In genomic region chr2:98138978-98139377, GRCh38 we compare ENCODE assay signal across 15 cellular contexts. TPM values are rescaled to one million over a fixed set of nuclear protein-coding genes. Genes with fewer than 3 reads are reported as not detected.
"Had no signal": no experiment of that assay in that cellular context is flagged by ENCODE, and none has a peak within 500 bp of the region (broad histone marks: within the 10 kb centered on the region; RNA-seq: fewer than 3 reads in every experiment).

No MANE protein-coding gene starts in this region.

RNA-seq across cellular contexts. Expression of gene VWA3B, which starts 52.0 kb away (rescaled TPM):
- total RNA-seq: activated B cell treated with CpG ODN at 0.5 μM for 24 hours; activated CD4-positive, alpha-beta memory T cell treated with anti-CD3 and anti-CD28 coated beads for 36 hours; activated CD4-positive, alpha-beta memory T cell treated with anti-CD3 and anti-CD28 coated beads, Interleukin-2, amount 10 ng/mL, durations not matched to agents 7 days and 5 days; activated CD4-positive, alpha-beta T cell treated with anti-CD3 and anti-CD28 coated beads for 36 hours; activated CD4-positive, alpha-beta T cell treated with anti-CD3 and anti-CD28 coated beads, Interleukin-2, amount 10 ng/mL, durations not matched to agents 24 days and 14 days; activated CD4-positive, alpha-beta T cell treated with anti-CD3 and anti-CD28 coated beads, Interleukin-2, amount 10 ng/mL, durations not matched to agents 7 days and 5 days; activated CD8-positive, alpha-beta memory T cell treated with anti-CD3 and anti-CD28 coated beads for 36 hours; activated CD8-positive, alpha-beta memory T cell treated with anti-CD3 and anti-CD28 coated beads, Interleukin-2, amount 10 ng/mL, durations not matched to agents 7 days and 5 days; activated CD8-positive, alpha-beta T cell treated with anti-CD3 and anti-CD28 coated beads for 36 hours; activated CD8-positive, alpha-beta T cell treated with anti-CD3 and anti-CD28 coated beads, Interleukin-2, amount 10 ng/mL, durations not matched to agents 7 days and 5 days; T-cell; T-helper 1 cell treated with Interleukin-12 subunit alpha and Interleukin-12 subunit beta and Interleukin-4 antibody, amounts not matched to agents 30 ng/mL and 1 ng/mL, for 36 hours; T-helper 17 cell; T-helper 2 cell treated with Interferon-gamma antibody and Interleukin-4, amounts not matched to agents 100 ng/mL and 5 ng/mL, for 36 hours; WTC11 had no signal
